In the genomic region with DNA sequence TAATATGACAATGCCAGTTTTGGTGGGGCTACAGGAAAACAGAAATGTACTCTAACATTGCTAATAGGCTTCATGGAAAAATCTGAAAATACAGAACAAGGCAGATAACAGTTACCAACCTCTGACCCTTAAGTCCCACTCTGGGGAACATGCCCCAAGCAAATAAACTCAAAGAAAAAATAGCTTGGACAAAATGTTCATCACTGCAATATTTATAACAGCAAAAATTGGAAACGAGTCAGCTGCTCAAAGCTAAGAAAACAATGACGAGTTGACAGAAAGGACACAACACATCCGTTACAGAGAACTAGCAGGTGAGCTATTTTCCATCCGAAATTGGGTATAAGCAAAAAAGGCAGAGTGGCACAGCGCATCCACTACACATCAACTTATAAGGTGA, we compare ENCODE assay signal across 16 cellular contexts.
"Had no signal": no experiment of that assay in that cellular context is flagged by ENCODE, and none has a peak within 500 bp of the region (broad histone marks: within the 10 kb centered on the region; RNA-seq: fewer than 3 reads in every experiment).

No MANE protein-coding gene starts in this region.

- H3K36me3 ChIP-seq: lower lobe of right lung, ovary had no signal

- H3K27ac Mint-ChIP-seq: activated CD4-positive, alpha-beta T cell treated with anti-CD3 and anti-CD28 coated beads, Interleukin-2, amount 10 ng/mL, durations not matched to agents 7 days and 5 days; activated naive CD8-positive, alpha-beta T cell; endodermal cell had no signal

- H3K4me3 ChIP-seq: dorsolateral prefrontal cortex, lower lobe of right lung, ovary, upper lobe of left lung had no signal

- DNase-seq: activated CD4-positive, alpha-beta T cell treated with anti-CD3 and anti-CD28 coated beads, Interleukin-2, amount 10 ng/mL, durations not matched to agents 7 days and 5 days; activated CD4-positive, CD25-positive, alpha-beta regulatory T cell; activated CD8-positive, alpha-beta memory T cell treated with anti-CD3 and anti-CD28 coated beads, Interleukin-2, amount 50 U/mL, for 48 hours; activated gamma-delta T cell treated with Interleukin-2 at 50 U/mL for 16 hours; amygdala; dorsolateral prefrontal cortex; endodermal cell; hypothalamus; kidney; lower lobe of right lung; ovary; stimulated activated CD4-positive, alpha-beta T cell treated with anti-CD3 and anti-CD28 coated beads, Interleukin-2, amount 100 ng/mL, for 48 hours; SW 1271; upper lobe of left lung had no signal

- H3K27ac ChIP-seq: ovary had no signal

- H3K27me3 Mint-ChIP-seq: activated CD4-positive, alpha-beta T cell treated with anti-CD3 and anti-CD28 coated beads, Interleukin-2, amount 10 ng/mL, durations not matched to agents 7 days and 5 days; activated naive CD8-positive, alpha-beta T cell; stimulated activated memory B cell treated with anti-CD40 and anti-IgM and Interleukin-4, amounts not matched to agents 10 μg/mL and 1 μg/mL and 100 μg/mL, for 72 hours had no signal

- ATAC-seq: lower lobe of right lung had no signal

- H3K9me3 ChIP-seq: lower lobe of right lung, ovary, upper lobe of left lung had no signal

- H3K27me3 ChIP-seq: dorsolateral prefrontal cortex, ovary, upper lobe of left lung had no signal

- H3K9me3 Mint-ChIP-seq: activated CD4-positive, alpha-beta T cell treated with anti-CD3 and anti-CD28 coated beads, Interleukin-2, amount 10 ng/mL, durations not matched to agents 7 days and 5 days; endodermal cell; stimulated activated memory B cell treated with anti-CD40 and anti-IgM and Interleukin-4, amounts not matched to agents 10 μg/mL and 1 μg/mL and 100 μg/mL, for 72 hours had no signal

- H3K4me3 Mint-ChIP-seq: activated CD4-positive, alpha-beta T cell treated with anti-CD3 and anti-CD28 coated beads, Interleukin-2, amount 10 ng/mL, durations not matched to agents 7 days and 5 days; activated naive CD8-positive, alpha-beta T cell; endodermal cell; stimulated activated memory B cell treated with anti-CD40 and anti-IgM and Interleukin-4, amounts not matched to agents 10 μg/mL and 1 μg/mL and 100 μg/mL, for 72 hours had no signal
